In genomic region chr16:14401839-14402115, GRCh38 we compare ENCODE assay signal across 28 cellular contexts.
DNase-seq lines count a peak whose midpoint lies in the region; ATAC-seq, FAIRE-seq and TF ChIP-seq lines count a peak whose summit lies in the region.
"Had no signal": no experiment of that assay in that cellular context is flagged by ENCODE, and none has a peak within 500 bp of the region (broad histone marks: within the 10 kb centered on the region; RNA-seq: fewer than 3 reads in every experiment).

No MANE protein-coding gene starts in this region.

- WGBS in SK-N-SH (ENCODE audit: low lambda C conversion rate), result 73% methylated on average over 3 of the region's 10 CpGs
- 75% methylated on average over 8 of the region's 10 CpGs for WGBS in hepatocyte (ENCODE audit: low lambda C conversion rate, missing lambda C conversion rate)

- CTCF ChIA-PET in SK-N-SH (lab: Yijun Ruan, JAX), result no interaction called here

- ATAC-seq in SK-N-SH treated with all-trans-retinoic acid at 6 μM for 48 hours, result no peak
- ATAC-seq in HG02798 (IDR thresholded peaks at IDR 0.05; ENCODE audit: poor library complexity, unreplicated experiment), result no peak
- ATAC-seq: activated T-helper 17 cell treated with anti-CD3 and anti-CD28 coated beads, Interleukin-2, amount 50 U/mL, for 72 hours; heart left ventricle; left lobe of liver; T-helper 17 cell had no signal

- no peak for TF ChIP-seq RAD21 in SK-N-SH (IDR thresholded peaks at IDR 0.05; ENCODE audit: low read length)

- H3K9me3 Mint-ChIP-seq in astrocyte (ENCODE audit: unreplicated experiment), result no peaks in the 10 kb centered on the region
- H3K9me3 Mint-ChIP-seq: activated T-helper 17 cell treated with anti-CD3 and anti-CD28 coated beads, Interleukin-2, amount 50 U/mL, for 72 hours; endodermal cell; nephron progenitor cell had no signal

- no peak overlapping the region for H3K4me3 Mint-ChIP-seq in astrocyte (ENCODE audit: unreplicated experiment)
- H3K4me3 Mint-ChIP-seq: activated naive CD8-positive, alpha-beta T cell; activated T-helper 17 cell treated with anti-CD3 and anti-CD28 coated beads, Interleukin-2, amount 50 U/mL, for 72 hours; brain; endodermal cell; nephron progenitor cell; T-helper 17 cell had no signal

- H3K79me2 ChIP-seq in SK-N-SH (ENCODE audit: insufficient read depth), result no peaks in the 10 kb centered on the region
- no peaks in the 10 kb centered on the region for H3K79me2 ChIP-seq in astrocyte (ENCODE audit: insufficient read depth, low read length)
- H3K79me2 ChIP-seq in hepatocyte, result no peaks in the 10 kb centered on the region

- no peak overlapping the region; a peak in 1 of 4 replicates for H3K27ac ChIP-seq in SK-N-SH (ENCODE audit: low read depth in 2 of 2, low read length in 1 of 2)
- no peak overlapping the region for H3K27ac ChIP-seq in astrocyte (ENCODE audit: low read depth, low read length)
- no peak overlapping the region for H3K27ac ChIP-seq in hepatocyte
- peak overlapping the region; percentile 24 to 61 for H3K27ac ChIP-seq in tibial artery
- H3K27ac ChIP-seq: heart left ventricle, KMS-11, transverse colon had no signal

- TF ChIP-seq EP300 in SK-N-SH (IDR thresholded peaks at IDR 0.05; ENCODE audit: borderline replicate concordance in 1 of 2, low read depth in 1 of 2, low read length in 1 of 2), result no peak

- intact Hi-C loops in tibial artery (cut with DNase I; ENCODE audit: low total_unique reads), result no loop called here

- H3K9ac ChIP-seq in SK-N-SH, result no peak overlapping the region
- no peak overlapping the region for H3K9ac ChIP-seq in astrocyte (ENCODE audit: low read length)
- H3K9ac ChIP-seq: KMS-11 had no signal

- H3K4me1 ChIP-seq in SK-N-SH (ENCODE audit: control insufficient read depth in 1 of 2, insufficient read depth in 2 of 2, low read depth in 1 of 2, low read length in 1 of 2) (peaks cover 2 to 11% of the 10 kb centered on the region in 2 experiments; a peak in 2 of 4 replicates), astrocyte (ENCODE audit: insufficient read depth, low read length) (peaks cover 21% of the 10 kb centered on the region), hepatocyte (ENCODE audit: insufficient read depth) (peaks cover 7% of the 10 kb centered on the region), tibial artery (peaks cover 0 to 35% (median 21%) of the 10 kb centered on the region in 4 donors)

- H3K4me1 Mint-ChIP-seq in astrocyte (ENCODE audit: low read depth, unreplicated experiment), result peaks cover 23% of the 10 kb centered on the region
- H3K4me1 Mint-ChIP-seq: activated T-helper 17 cell treated with anti-CD3 and anti-CD28 coated beads, Interleukin-2, amount 50 U/mL, for 72 hours; T-helper 17 cell had no signal

- H2AFZ ChIP-seq in SK-N-SH (ENCODE audit: low read depth) (no peak overlapping the region), astrocyte (ENCODE audit: low read depth, low read length) (peak overlapping the region; percentile 18), hepatocyte (no peak overlapping the region)

- H3K27ac Mint-ChIP-seq in astrocyte (ENCODE audit: unreplicated experiment), result peak overlapping the region; percentile 41
- H3K27ac Mint-ChIP-seq: activated naive CD8-positive, alpha-beta T cell; activated T-helper 17 cell treated with anti-CD3 and anti-CD28 coated beads, Interleukin-2, amount 50 U/mL, for 72 hours; endodermal cell; nephron progenitor cell; T-helper 17 cell had no signal

- no peaks in the 10 kb centered on the region for H3K27me3 ChIP-seq in SK-N-SH (ENCODE audit: insufficient read depth)
- no peaks in the 10 kb centered on the region for H3K27me3 ChIP-seq in astrocyte (ENCODE audit: insufficient read depth, low read length)
- H3K27me3 ChIP-seq in hepatocyte, result no peaks in the 10 kb centered on the region
- no peaks in the 10 kb centered on the region for H3K27me3 ChIP-seq in tibial artery
- H3K27me3 ChIP-seq: heart left ventricle, transverse colon had no signal

- peaks cover 9% of the 10 kb centered on the region for H3K36me3 Mint-ChIP-seq in astrocyte (ENCODE audit: low read depth, unreplicated experiment)
- H3K36me3 Mint-ChIP-seq: activated naive CD8-positive, alpha-beta T cell; brain had no signal

- no peaks in the 10 kb centered on the region for H4K20me1 ChIP-seq in SK-N-SH (ENCODE audit: insufficient read depth)
- H4K20me1 ChIP-seq in astrocyte (ENCODE audit: insufficient read depth, low read length), result no peaks in the 10 kb centered on the region
- H4K20me1 ChIP-seq in hepatocyte (ENCODE audit: insufficient read depth, poor library complexity, severe bottlenecking), result no peaks in the 10 kb centered on the region

- H3K9me3 ChIP-seq in SK-N-SH (no peaks in the 10 kb centered on the region), astrocyte (ENCODE audit: insufficient read depth, low read depth, low read length) (no peaks in the 10 kb centered on the region), hepatocyte (ENCODE audit: low read depth) (no peaks in the 10 kb centered on the region), tibial artery (no peaks in the 10 kb centered on the region)
- H3K9me3 ChIP-seq: Caco-2, heart left ventricle, transverse colon had no signal

- no peak for DNase-seq in SK-N-SH
- peak; percentile 15 for DNase-seq in astrocyte (ENCODE audit: low read depth)
- DNase-seq in hepatocyte (ENCODE audit: low spot score), result peak; percentile 22
- peak; percentile 51 to 77 for DNase-seq in tibial artery
- DNase-seq in ecto neural progenitor cell (ENCODE audit: low spot score), result no peak
- DNase-seq in stimulated activated CD4-positive, alpha-beta T cell treated with anti-CD3 and anti-CD28 coated beads, Interleukin-4, amount 100 ng/mL, for 4 hours, result no peak
- DNase-seq: activated CD4-positive, alpha-beta T cell treated with anti-CD3 and anti-CD28 coated beads, Interleukin-2, amount 50 U/mL, for 1 hour; Caco-2; DMS79 treated with DMSO at 0.1 percent for 48 hours; endodermal cell; NCI-H187; NCI-H774; nephron progenitor cell; posterior cingulate gyrus; stimulated activated CD4-positive, alpha-beta T cell treated with anti-CD3 and anti-CD28 coated beads, Interleukin-2, amount 100 ng/mL, for 48 hours; stimulated activated naive CD4-positive, alpha-beta T cell treated with Interleukin-2 at 50 U/mL for 16 hours; T-helper 17 cell; transverse colon had no signal

- H3K4me2 ChIP-seq in SK-N-SH, result peak overlapping the region; percentile 56; the same call in 1 of the 2 replicates
- H3K4me2 ChIP-seq in astrocyte (ENCODE audit: low read length), result no peak overlapping the region
- no peak overlapping the region for H3K4me2 ChIP-seq in hepatocyte
- H3K4me2 ChIP-seq: KMS-11 had no signal

- peaks cover 19% of the 10 kb centered on the region for H3F3A ChIP-seq in SK-N-SH (replicated peaks; ENCODE audit: insufficient read depth)

- no peaks in the 10 kb centered on the region for H3K36me3 ChIP-seq in SK-N-SH (replicated peaks in 1 of 2; ENCODE audit: control insufficient read depth in 1 of 2, insufficient read depth in 2 of 2, low read length in 1 of 2)
- no peaks in the 10 kb centered on the region for H3K36me3 ChIP-seq in astrocyte (ENCODE audit: insufficient read depth, low read length)
- no peaks in the 10 kb centered on the region for H3K36me3 ChIP-seq in hepatocyte (replicated peaks; ENCODE audit: insufficient read depth, low read depth)
- H3K36me3 ChIP-seq in tibial artery, result no peaks in the 10 kb centered on the region
- H3K36me3 ChIP-seq: heart left ventricle, transverse colon had no signal

- H3K9me2 ChIP-seq in SK-N-SH, result no peaks in the 10 kb centered on the region
- H3K9me2 ChIP-seq in hepatocyte (replicated peaks; ENCODE audit: insufficient read depth), result no peaks in the 10 kb centered on the region

- TF ChIP-seq CTCF in SK-N-SH (IDR thresholded peaks at IDR 0.05) (no peak), astrocyte (IDR thresholded peaks at IDR 0.05; ENCODE audit: insufficient read depth, low read depth, low read length) (no peak), hepatocyte (IDR thresholded peaks at IDR 0.05; ENCODE audit: poor library complexity) (no peak), tibial artery (IDR thresholded peaks at IDR 0.05) (no peak)

- H3K4me3 ChIP-seq in SK-N-SH (ENCODE audit: low read depth in 2 of 2, low read length in 1 of 2) (no peak overlapping the region), astrocyte (ENCODE audit: insufficient read depth, low read depth, low read length) (no peak overlapping the region), hepatocyte (no peak overlapping the region), tibial artery (no peak overlapping the region)
- H3K4me3 ChIP-seq: heart left ventricle, transverse colon had no signal

- no peak for FAIRE-seq in astrocyte (lab: Jason Lieb, UNC)
- FAIRE-seq: colon, GM12891 had no signal

- H3K27me3 Mint-ChIP-seq in astrocyte (ENCODE audit: low read depth, unreplicated experiment), result peaks cover 3% of the 10 kb centered on the region
- H3K27me3 Mint-ChIP-seq: activated naive CD8-positive, alpha-beta T cell; brain had no signal

- POLR2A ChIA-PET in SK-N-SH (lab: Yijun Ruan, JAX), result no interaction called here

TF ChIP-seq in SK-N-SH, 30 proteins besides CTCF, POLR2A, EP300 and RAD21:
- TF ChIP-seq JUND (IDR thresholded peaks at IDR 0.05), result no peak
- TF ChIP-seq NFIC (IDR thresholded peaks at IDR 0.05; ENCODE audit: borderline replicate concordance), result peak; percentile 57

TF ChIP-seq in SK-N-SH treated with all-trans-retinoic acid at 6 μM for 48 hours, 23 proteins besides CTCF, POLR2A, EP300 and RAD21:
- TF ChIP-seq PATZ1 (CRISPR knock-in tag; IDR thresholded peaks at IDR 0.05; ENCODE audit: borderline replicate concordance), result no peak
- no peak for TF ChIP-seq ZNF565 (CRISPR knock-in tag; conservative IDR thresholded peaks at IDR 0.05; ENCODE audit: low read depth)
- no peak for TF ChIP-seq SNAI2 (CRISPR knock-in tag; IDR thresholded peaks at IDR 0.05)
- TF ChIP-seq ARNTL (CRISPR knock-in tag; IDR thresholded peaks at IDR 0.05; ENCODE audit: borderline replicate concordance, low read depth), result no peak
- no peak for TF ChIP-seq ESRRG (CRISPR knock-in tag; IDR thresholded peaks at IDR 0.05)
- TF ChIP-seq OSR1 (CRISPR knock-in tag; IDR thresholded peaks at IDR 0.05), result no peak
- TF ChIP-seq ZFP30 (CRISPR knock-in tag; IDR thresholded peaks at IDR 0.05), result no peak
- no peak for TF ChIP-seq CSDC2 (CRISPR knock-in tag; IDR thresholded peaks at IDR 0.05)
- TF ChIP-seq TOX (CRISPR knock-in tag; IDR thresholded peaks at IDR 0.05; ENCODE audit: borderline replicate concordance), result no peak

Comparison
In these comparisons a context has a peak if more than half of its experiments do, and no peak if none do; other contexts are left out.
1. DNase-seq: peak in astrocyte (single experiment), hepatocyte (single experiment) and tibial artery (2 of 2); none in SK-N-SH (single experiment), ecto neural progenitor cell (single experiment) and stimulated activated CD4-positive, alpha-beta T cell treated with anti-CD3 and anti-CD28 coated beads, Interleukin-4, amount 100 ng/mL, for 4 hours (0 of 2).
2. H3K27ac ChIP-seq: peak in tibial artery (2 of 2); none in SK-N-SH (0 of 2), astrocyte (single experiment) and hepatocyte (single experiment).